In the genomic region with DNA sequence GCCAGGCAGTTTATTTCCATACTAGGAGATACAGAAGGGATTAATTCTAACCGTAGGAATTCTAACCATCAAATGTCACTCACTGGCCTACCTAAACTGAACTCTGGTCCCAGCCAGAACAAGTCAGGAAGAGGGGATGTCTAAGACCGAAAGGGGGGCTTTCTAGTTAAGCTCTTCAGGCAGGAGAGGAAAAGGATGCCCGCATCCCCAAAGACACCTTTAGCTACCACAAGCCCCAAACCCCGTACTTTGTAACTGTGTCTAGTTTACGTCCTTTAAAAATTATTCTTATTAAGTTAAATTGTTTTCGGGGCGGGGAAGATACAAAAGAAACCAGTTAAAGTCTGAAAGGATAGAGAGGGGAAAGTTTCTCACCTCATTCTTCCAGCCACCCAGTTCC, we compare ENCODE assay signal across 8 cellular contexts. TPM values are rescaled to one million over a fixed set of nuclear protein-coding genes. Genes with fewer than 3 reads are reported as not detected.
A peak's percentile ranks its signal among the peaks of the same experiment; 100 is the strongest.
DNase-seq lines count a peak whose midpoint lies in the region; ATAC-seq and TF ChIP-seq lines count a peak whose summit lies in the region.

No MANE protein-coding gene starts in this region.

- peak overlapping the region; percentile 93 to 100 (median 98) for H3K4me3 Mint-ChIP-seq in CD4-positive, alpha-beta memory T cell

- ATAC-seq in HG02840 (IDR thresholded peaks at IDR 0.05; ENCODE audit: low FRiP score, unreplicated experiment) (no peak), HG03457 (IDR thresholded peaks at IDR 0.05; ENCODE audit: unreplicated experiment) (no peak)

- H3K36me3 ChIP-seq in CD4-positive, alpha-beta memory T cell (ENCODE audit: insufficient read depth, low read length), result no peaks in the 10 kb centered on the region
- H3K36me3 ChIP-seq in endocrine pancreas (ENCODE audit: control insufficient read depth, insufficient read depth, low read length) (no peaks in the 10 kb centered on the region), osteoblast (ENCODE audit: insufficient read depth, low read length) (no peaks in the 10 kb centered on the region)

- peak overlapping the region; percentile 76 to 94 for H3K4me3 ChIP-seq in CD4-positive, alpha-beta memory T cell (ENCODE audit: low read length in 2 of 2)
- peak overlapping the region; percentile 89 for H3K4me3 ChIP-seq in endocrine pancreas (ENCODE audit: control insufficient read depth, insufficient read depth, low read length)
- peak overlapping the region; percentile 93 for H3K4me3 ChIP-seq in osteoblast (ENCODE audit: insufficient read depth, low read length)

- H3K4me2 ChIP-seq in osteoblast (ENCODE audit: insufficient read depth, low read length), result peak overlapping the region; percentile 83

- H3K79me2 ChIP-seq in osteoblast (ENCODE audit: insufficient read depth, low read length), result peaks cover 23% of the 10 kb centered on the region

- DNase-seq in CD4-positive, alpha-beta memory T cell, result peak in 1 of 5 donors; percentile 5
- DNase-seq in NCI-H69 (lab: John Stamatoyannopoulos, UW), result peak; percentile 32
- DNase-seq in osteoblast (ENCODE audit: insufficient read length, low spot score, missing footprints), result peak; percentile 80
- no peak for DNase-seq in SKM-1 (lab: John Stamatoyannopoulos, UW; ENCODE audit: unreplicated experiment)
- DNase-seq in activated CD4-positive, alpha-beta T cell treated with anti-CD3 and anti-CD28 coated beads for 48 hours, result no peak

- CTCF ChIA-PET in CD4-positive, alpha-beta memory T cell (lab: Charles Lee; ENCODE audit: partially characterized antibody), result interaction anchor here (0.9 to 3.6 kb wide), 4 partner anchors 10 to 210 kb away, joined by 3 to 29 read pairs (median 5); partner anchors contain the start of gene RPL10A

- peaks cover 0 to 2% (median 0%) of the 10 kb centered on the region in 8 donors for H3K9me3 Mint-ChIP-seq in CD4-positive, alpha-beta memory T cell

- intact Hi-C loops in CD4-positive, alpha-beta memory T cell (cut with micrococcal nuclease), result loop anchor here (10.0 kb wide), 1 partner anchor 374 kb away; the partner anchor contains the start of genes ANKS1A and TAF11

- H3K27me3 ChIP-seq in CD4-positive, alpha-beta memory T cell (ENCODE audit: insufficient read depth, low read length), result no peaks in the 10 kb centered on the region
- H3K27me3 ChIP-seq in endocrine pancreas (ENCODE audit: control insufficient read depth, insufficient read depth, low read length) (no peaks in the 10 kb centered on the region), osteoblast (ENCODE audit: insufficient read depth, low read length) (no peaks in the 10 kb centered on the region)

- peak overlapping the region; percentile 54 for H2AFZ ChIP-seq in osteoblast (ENCODE audit: low read length)

- no peak for TF ChIP-seq CTCF in osteoblast (IDR thresholded peaks at IDR 0.05; ENCODE audit: extremely low read depth, low read depth, low read length)

- H3K27ac ChIP-seq in CD4-positive, alpha-beta memory T cell (ENCODE audit: low read depth, low read length), result peak overlapping the region; percentile 92
- peak overlapping the region; percentile 95 for H3K27ac ChIP-seq in osteoblast (ENCODE audit: low read depth, low read length)

- POLR2A ChIA-PET in CD4-positive, alpha-beta memory T cell (lab: Charles Lee; ENCODE audit: partially characterized antibody), result interaction anchor here (1.1 to 1.9 kb wide), 8 partner anchors 8 to 210 kb away, joined by 3 to 13 read pairs (median 6); partner anchors contain the start of gene RPL10A

- H3K9me3 ChIP-seq in CD4-positive, alpha-beta memory T cell (ENCODE audit: control insufficient read depth in 1 of 2, low read length in 2 of 2), result no peaks in the 10 kb centered on the region
- H3K9me3 ChIP-seq in endocrine pancreas (ENCODE audit: control insufficient read depth, low read length), result no peaks in the 10 kb centered on the region
- no peaks in the 10 kb centered on the region for H3K9me3 ChIP-seq in osteoblast (ENCODE audit: low read depth, low read length)

- H3K4me1 Mint-ChIP-seq in CD4-positive, alpha-beta memory T cell, result peaks cover 31 to 47% (median 42%) of the 10 kb centered on the region in 4 donors

- H3K27me3 Mint-ChIP-seq in CD4-positive, alpha-beta memory T cell, result no peaks in the 10 kb centered on the region

- H4K20me1 ChIP-seq in osteoblast (ENCODE audit: insufficient read depth, low read length), result no peaks in the 10 kb centered on the region

- H3K4me1 ChIP-seq in CD4-positive, alpha-beta memory T cell (ENCODE audit: insufficient read depth, low read length), result peaks cover 46% of the 10 kb centered on the region
- H3K4me1 ChIP-seq in endocrine pancreas (ENCODE audit: control insufficient read depth, insufficient read depth, low read length) (peaks cover 7% of the 10 kb centered on the region), osteoblast (ENCODE audit: insufficient read depth, low read length) (peaks cover 20% of the 10 kb centered on the region)

- peak overlapping the region; percentile 98 for H3K9ac ChIP-seq in endocrine pancreas (ENCODE audit: control insufficient read depth, insufficient read depth, low read length)

- H3K27ac Mint-ChIP-seq in CD4-positive, alpha-beta memory T cell, result peak overlapping the region; percentile 94 to 100 (median 99)

- peaks cover 0 to 12% of the 10 kb centered on the region in 2 donors for H3K36me3 Mint-ChIP-seq in CD4-positive, alpha-beta memory T cell

RNA-seq across cellular contexts. Expression of gene ZNF76, which starts 1.2 kb away (rescaled TPM):
- total RNA-seq in CD4-positive, alpha-beta memory T cell, result 100 to 1,000 TPM in 1 of 2 experiments, 10 to 100 TPM in 1; 97.5 to 106 TPM
- 10 to 100 TPM; 26.3 to 31.5 TPM for polyA plus RNA-seq in CD4-positive, alpha-beta memory T cell
- 19.9 and 22.7 TPM in 2 replicates for total RNA-seq in osteoblast

RNA-seq across cellular contexts. Expression of gene DEF6, which starts 39.3 kb away (rescaled TPM):
- 100 to 1,000 TPM; 231 to 236 TPM for total RNA-seq in CD4-positive, alpha-beta memory T cell
- polyA plus RNA-seq in CD4-positive, alpha-beta memory T cell, result 100 to 1,000 TPM in 1 of 2 donors, 10 to 100 TPM in 1; 77.3 to 171 TPM
- 0.29 and 0.72 TPM in 2 replicates for total RNA-seq in osteoblast

RNA-seq across cellular contexts. Expression of gene SCUBE3, which starts 44.6 kb away (rescaled TPM):
- not detected for total RNA-seq in CD4-positive, alpha-beta memory T cell
- under 1 TPM; 0.03 to 0.08 TPM for polyA plus RNA-seq in CD4-positive, alpha-beta memory T cell
- total RNA-seq in osteoblast, result 30.4 and 62.5 TPM in 2 replicates

Comparison
In these comparisons a context has a peak if more than half of its experiments do, and no peak if none do; other contexts are left out.
1. DNase-seq: peak in NCI-H69 (single experiment) and osteoblast (single experiment); none in SKM-1 (single experiment) and activated CD4-positive, alpha-beta T cell treated with anti-CD3 and anti-CD28 coated beads for 48 hours (single experiment).
2. RNA of gene DEF6, which starts 39.3 kb away (total RNA-seq): 231 to 236 TPM in CD4-positive, alpha-beta memory T cell; 0.29 to 0.72 TPM in osteoblast; every median in the first group is over 100 times any median in the second.
3. RNA of gene SCUBE3, which starts 44.6 kb away (total RNA-seq): 30.4 to 62.5 TPM in osteoblast; not detected in CD4-positive, alpha-beta memory T cell; every median in the first group is over 10 times any median in the second.
4. Peak in every context shown above with its lines, with median percentiles within 50 percentile points of each other: H3K4me3 ChIP-seq.